Comparison of ENCODE assay signal across 10 cellular contexts in the genomic region with DNA sequence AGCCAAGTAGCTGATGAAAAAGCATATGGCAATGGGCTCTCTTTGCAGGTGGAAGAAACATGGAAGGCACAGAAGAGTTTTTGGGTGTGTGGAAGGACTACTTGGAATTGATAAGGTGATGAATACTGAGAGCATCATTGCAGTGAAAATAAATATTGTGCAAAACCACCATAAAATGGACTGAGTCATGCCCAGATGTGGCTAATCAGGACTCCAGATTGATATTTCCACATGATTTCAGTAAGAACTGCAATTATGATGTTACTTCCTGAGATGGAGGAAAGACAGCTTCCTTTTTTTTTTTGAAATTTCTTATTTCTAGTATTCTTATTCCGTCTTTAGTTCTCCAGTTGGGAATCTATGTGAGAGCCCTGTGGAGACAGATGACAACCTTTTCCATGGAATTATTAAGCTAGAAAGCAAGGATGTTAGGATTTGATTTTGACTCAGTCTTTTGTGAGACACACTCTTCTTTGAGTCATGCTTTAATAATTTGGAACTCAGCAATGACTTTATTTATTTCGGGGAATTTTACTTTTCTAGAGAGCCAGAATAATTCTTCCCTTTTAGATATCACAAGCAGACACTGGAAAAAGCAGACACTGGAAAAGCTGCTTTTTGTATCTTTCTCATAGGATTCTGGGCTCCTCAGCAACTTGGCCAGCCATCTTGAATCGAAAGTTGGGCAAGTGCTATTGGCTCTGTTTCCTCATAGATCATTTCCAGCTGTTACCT.
DNase-seq lines count a peak whose midpoint lies in the region; ATAC-seq, FAIRE-seq and TF ChIP-seq lines count a peak whose summit lies in the region.
"Had no signal": no experiment of that assay in that cellular context is flagged by ENCODE, and none has a peak within 500 bp of the region (broad histone marks: within the 10 kb centered on the region; RNA-seq: fewer than 3 reads in every experiment).

No MANE protein-coding gene starts in this region.

- no peaks in the 10 kb centered on the region for H3K4me1 ChIP-seq in SK-N-SH (ENCODE audit: control insufficient read depth in 1 of 2, insufficient read depth in 2 of 2, low read depth in 1 of 2, low read length in 1 of 2)

- H3K9me3 ChIP-seq in SK-N-SH: no peaks in the 10 kb centered on the region
- H3K9me3 ChIP-seq: tibial nerve had no signal

- no peak for TF ChIP-seq RAD21 in SK-N-SH (IDR thresholded peaks at IDR 0.05; ENCODE audit: low read length)

- H3F3A ChIP-seq in SK-N-SH (replicated peaks; ENCODE audit: insufficient read depth): peaks cover 11% of the 10 kb centered on the region

- CTCF ChIA-PET in SK-N-SH (lab: Yijun Ruan, JAX): interaction anchor here (1.7 kb wide), 1 partner anchor 10 kb away, joined by 5 read pairs; no protein-coding TSS in a partner anchor

- no peaks in the 10 kb centered on the region for H4K20me1 ChIP-seq in SK-N-SH (ENCODE audit: insufficient read depth)

- peak overlapping the region in 1 of 2 experiments; percentile 17; a peak in 1 of 4 replicates for H3K27ac ChIP-seq in SK-N-SH (ENCODE audit: low read depth in 2 of 2, low read length in 1 of 2)
- H3K27ac ChIP-seq: 22Rv1 had no signal

- TF ChIP-seq EP300 in SK-N-SH (IDR thresholded peaks at IDR 0.05; ENCODE audit: borderline replicate concordance in 1 of 2, low read depth in 1 of 2, low read length in 1 of 2): no peak

- peak overlapping the region; percentile 56 for H2AFZ ChIP-seq in SK-N-SH (ENCODE audit: low read depth)

- intact Hi-C loops in left ventricle myocardium superior (cut with micrococcal nuclease): no loop called here

- DNase-seq in SK-N-SH (no peak), astrocyte of the spinal cord (ENCODE audit: low read depth, low spot score) (peak; percentile 54), left ventricle myocardium superior (no peak), NCI-H774 (lab: John Stamatoyannopoulos, UW) (no peak), NCI-H345 (lab: John Stamatoyannopoulos, UW) (no peak), RCC 7860 (ENCODE audit: low spot score) (no peak)

- in situ Hi-C loops in astrocyte of the spinal cord (cut with HindIII; ENCODE audit: low sequenced_read_pairs): no loop called here

- no peaks in the 10 kb centered on the region for H3K9me2 ChIP-seq in SK-N-SH

- H3K79me2 ChIP-seq in SK-N-SH (ENCODE audit: insufficient read depth): no peaks in the 10 kb centered on the region

- no peak overlapping the region for H3K4me2 ChIP-seq in SK-N-SH

- H3K27me3 ChIP-seq in SK-N-SH (ENCODE audit: insufficient read depth): no peaks in the 10 kb centered on the region
- H3K27me3 ChIP-seq: tibial nerve had no signal

- H3K9ac ChIP-seq in SK-N-SH: no peak overlapping the region

- no peak for TF ChIP-seq CTCF in SK-N-SH (IDR thresholded peaks at IDR 0.05)
- no peak for TF ChIP-seq CTCF in astrocyte of the spinal cord (IDR thresholded peaks at IDR 0.05; ENCODE audit: low read depth, low read length)

- POLR2A ChIA-PET in SK-N-SH (lab: Yijun Ruan, JAX): no interaction called here

- no peak overlapping the region for H3K4me3 ChIP-seq in SK-N-SH (ENCODE audit: low read depth in 2 of 2, low read length in 1 of 2)
- no peak overlapping the region for H3K4me3 ChIP-seq in astrocyte of the spinal cord (ENCODE audit: low read depth, low read length)
- H3K4me3 ChIP-seq: tibial nerve had no signal

- H3K36me3 ChIP-seq in SK-N-SH (replicated peaks in 1 of 2; ENCODE audit: control insufficient read depth in 1 of 2, insufficient read depth in 2 of 2, low read length in 1 of 2): no peaks in the 10 kb centered on the region
- H3K36me3 ChIP-seq: tibial nerve had no signal

- no peak for FAIRE-seq in RCC 7860 (lab: Jason Lieb, UNC)

- 60% methylated on average over 3 of the region's 3 CpGs for WGBS in SK-N-SH (ENCODE audit: low lambda C conversion rate)

- ATAC-seq in SK-N-SH treated with all-trans-retinoic acid at 6 μM for 48 hours (no peak), left ventricle myocardium superior (peak; percentile 72), HG03095 (IDR thresholded peaks at IDR 0.05; ENCODE audit: unreplicated experiment) (no peak)

TF ChIP-seq in SK-N-SH, 30 proteins besides CTCF, POLR2A, EP300 and RAD21:
- TF ChIP-seq YY1 (IDR thresholded peaks at IDR 0.05; ENCODE audit: low read depth): peak; percentile 32; the same call in 1 of the 2 replicates
- TF ChIP-seq POLR2AphosphoS5 (IDR thresholded peaks at IDR 0.05; ENCODE audit: low read depth, low read length): no peak

TF ChIP-seq in SK-N-SH treated with all-trans-retinoic acid at 6 μM for 48 hours, 23 proteins besides CTCF, POLR2A, EP300 and RAD21:
- TF ChIP-seq OSR1 (CRISPR knock-in tag; IDR thresholded peaks at IDR 0.05): no peak
- no peak for TF ChIP-seq ZC3H10 (CRISPR knock-in tag; IDR thresholded peaks at IDR 0.05)
